In the genomic region with DNA sequence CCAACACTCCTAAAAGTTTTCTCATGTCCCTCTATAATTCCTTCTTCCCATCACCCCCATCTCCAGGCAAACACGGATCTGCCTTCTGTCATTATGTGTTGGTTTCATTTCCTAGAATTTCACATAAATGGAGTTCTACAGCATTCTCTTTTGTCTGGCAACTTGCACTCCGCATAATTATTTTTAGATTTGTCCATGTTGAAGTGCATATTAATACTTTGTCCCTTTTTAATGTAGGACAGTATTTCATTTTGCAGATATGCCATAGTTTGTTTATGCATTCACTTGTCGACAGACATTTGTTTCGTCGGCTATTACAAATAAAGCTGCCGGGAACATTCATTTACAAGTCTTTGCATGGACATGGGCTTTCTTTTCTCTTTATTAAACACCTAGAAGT, we compare ENCODE assay signal across 27 cellular contexts.
"Had no signal": no experiment of that assay in that cellular context is flagged by ENCODE, and none has a peak within 500 bp of the region (broad histone marks: within the 10 kb centered on the region; RNA-seq: fewer than 3 reads in every experiment).

No MANE protein-coding gene starts in this region.

- H3K9me3 Mint-ChIP-seq: dendritic cell treated with granulocyte-macrophage colony-stimulating factor and Interleukin-4, amounts not matched to agents 40 ng/mL and 50 ng/mL, for 4 days; endodermal cell; mesothelial cell of epicardium; naive thymus-derived CD4-positive, alpha-beta T cell; nephron; stimulated activated naive CD8-positive, alpha-beta T cell treated with anti-CD3 and anti-CD28 coated beads, Interleukin-15, amount 100 ng/mL, for 72 hours; type B pancreatic cell had no signal

- H3K36me3 Mint-ChIP-seq: mesothelial cell of epicardium, type B pancreatic cell had no signal

- H3K9me3 ChIP-seq: colonic mucosa, esophagus squamous epithelium, mucosa of descending colon, prostate gland, right lobe of liver, thyroid gland had no signal

- ATAC-seq: left lobe of liver; mucosa of descending colon; naive thymus-derived CD4-positive, alpha-beta T cell; right lobe of liver; stimulated activated naive CD8-positive, alpha-beta T cell treated with anti-CD3 and anti-CD28 coated beads, Interleukin-15, amount 100 ng/mL, for 72 hours had no signal

- H3K27me3 Mint-ChIP-seq: dendritic cell treated with granulocyte-macrophage colony-stimulating factor and Interleukin-4, amounts not matched to agents 40 ng/mL and 50 ng/mL, for 4 days; naive thymus-derived CD4-positive, alpha-beta T cell; stimulated activated naive CD8-positive, alpha-beta T cell treated with anti-CD3 and anti-CD28 coated beads, Interleukin-15, amount 100 ng/mL, for 72 hours; type B pancreatic cell had no signal

- DNase-seq: central memory CD4-positive, alpha-beta T cell; colonic mucosa; effector CD8-positive, alpha-beta T cell; endodermal cell; esophagus squamous epithelium; mesenchymal stem cell; mucosa of descending colon; naive thymus-derived CD4-positive, alpha-beta T cell; nucleus accumbens; right lobe of liver; stimulated activated CD4-positive, alpha-beta T cell treated with anti-CD3 and anti-CD28 coated beads, Interleukin-12 subunit alpha, Interleukin-12 subunit beta, amount 100 ng/mL, for 4 hours; stimulated activated CD4-positive, alpha-beta T cell treated with anti-CD3 and anti-CD28 coated beads, Interleukin-1b, Interleukin-23, amount 100 ng/mL, for 48 hours; stimulated activated CD4-positive, alpha-beta T cell treated with anti-CD3 and anti-CD28 coated beads, Interleukin-4, amount 100 ng/mL, for 1 hour; stimulated activated CD8-positive, alpha-beta memory T cell treated with anti-CD3 and anti-CD28 coated beads, Interleukin-4, amount 100 ng/mL, for 48 hours; stimulated activated naive CD4-positive, alpha-beta T cell; stimulated activated naive CD8-positive, alpha-beta T cell treated with anti-CD3 and anti-CD28 coated beads, Interleukin-15, amount 100 ng/mL, for 72 hours; thyroid gland had no signal

- H3K27ac ChIP-seq: colonic mucosa, epithelial cell of prostate, right lobe of liver had no signal

- H3K4me1 Mint-ChIP-seq: endodermal cell; stimulated activated naive CD8-positive, alpha-beta T cell treated with anti-CD3 and anti-CD28 coated beads, Interleukin-15, amount 100 ng/mL, for 72 hours had no signal

- H3K4me3 Mint-ChIP-seq: dendritic cell treated with granulocyte-macrophage colony-stimulating factor and Interleukin-4, amounts not matched to agents 40 ng/mL and 50 ng/mL, for 4 days; endodermal cell; mesothelial cell of epicardium; naive thymus-derived CD4-positive, alpha-beta T cell; stimulated activated naive CD8-positive, alpha-beta T cell treated with anti-CD3 and anti-CD28 coated beads, Interleukin-15, amount 100 ng/mL, for 72 hours; type B pancreatic cell had no signal

- H3K27me3 ChIP-seq: colonic mucosa, esophagus squamous epithelium, right lobe of liver, thyroid gland had no signal

- H3K4me1 ChIP-seq: colonic mucosa had no signal

- H3K36me3 ChIP-seq: colonic mucosa, esophagus squamous epithelium, prostate gland, right lobe of liver, thyroid gland had no signal

- H3K4me3 ChIP-seq: colonic mucosa, esophagus squamous epithelium, mucosa of descending colon, prostate gland, right lobe of liver, smooth muscle cell, thyroid gland had no signal

- FAIRE-seq: frontal cortex, keratinocyte had no signal

- H3K27ac Mint-ChIP-seq: dendritic cell treated with granulocyte-macrophage colony-stimulating factor and Interleukin-4, amounts not matched to agents 40 ng/mL and 50 ng/mL, for 4 days; endodermal cell; naive thymus-derived CD4-positive, alpha-beta T cell; stimulated activated naive CD8-positive, alpha-beta T cell treated with anti-CD3 and anti-CD28 coated beads, Interleukin-15, amount 100 ng/mL, for 72 hours; type B pancreatic cell had no signal

- H3K4me2 ChIP-seq: smooth muscle cell had no signal
